In genomic region chr16:19170043-19170655, GRCh38 we compare ENCODE assay signal across 17 cellular contexts. TPM values are rescaled to one million over a fixed set of nuclear protein-coding genes. Genes with fewer than 3 reads are reported as not detected.
"Had no signal": no experiment of that assay in that cellular context is flagged by ENCODE, and none has a peak within 500 bp of the region (broad histone marks: within the 10 kb centered on the region; RNA-seq: fewer than 3 reads in every experiment).

No MANE protein-coding gene starts in this region.

- H3K9me3 ChIP-seq: ascending aorta, esophagus muscularis mucosa, left lung, ovary, thyroid gland, uterus had no signal

- ATAC-seq: activated naive CD8-positive, alpha-beta T cell treated with anti-CD3 and anti-CD28 coated beads, Interleukin-2, amount 50 U/mL, for 24 hours; left lung had no signal

- H3K27ac ChIP-seq: ascending aorta, cardiac muscle cell, hepatocyte, ovary, thyroid gland, uterus had no signal

- DNase-seq: activated CD4-positive, alpha-beta T cell treated with anti-CD3 and anti-CD28 coated beads, Interleukin-2, amount 50 U/mL, for 1 hour; activated CD8-positive, alpha-beta memory T cell treated with anti-CD3 and anti-CD28 coated beads for 24 hours; activated naive CD8-positive, alpha-beta T cell treated with anti-CD3 and anti-CD28 coated beads, Interleukin-2, amount 50 U/mL, for 24 hours; dorsolateral prefrontal cortex; left lung; mammary epithelial cell; ovary; stimulated activated CD4-positive, alpha-beta T cell treated with anti-CD3 and anti-CD28 coated beads, Interleukin-1b, Interleukin-23, amount 100 ng/mL, for 48 hours; T-helper 2 cell; uterus had no signal

- H3K9me3 Mint-ChIP-seq: activated naive CD8-positive, alpha-beta T cell treated with anti-CD3 and anti-CD28 coated beads, Interleukin-2, amount 50 U/mL, for 24 hours had no signal

- H3K4me3 Mint-ChIP-seq: activated naive CD8-positive, alpha-beta T cell treated with anti-CD3 and anti-CD28 coated beads, Interleukin-2, amount 50 U/mL, for 24 hours had no signal

- H3K4me1 Mint-ChIP-seq: activated naive CD8-positive, alpha-beta T cell treated with anti-CD3 and anti-CD28 coated beads, Interleukin-2, amount 50 U/mL, for 24 hours had no signal

- H3K36me3 ChIP-seq: ascending aorta, cardiac muscle cell, esophagus muscularis mucosa, left lung, ovary, uterus had no signal

- H3K27ac Mint-ChIP-seq: activated naive CD8-positive, alpha-beta T cell treated with anti-CD3 and anti-CD28 coated beads, Interleukin-2, amount 50 U/mL, for 24 hours had no signal

- H3K4me3 ChIP-seq: cardiac muscle cell, hepatocyte, ovary, uterus had no signal

RNA-seq across cellular contexts. Expression of gene SYT17, which starts 2.1 kb away (rescaled TPM):
- polyA plus RNA-seq: keratinocyte had no signal

RNA-seq across cellular contexts. Expression of gene ITPRIPL2, which starts 56.4 kb away (rescaled TPM):
- polyA plus RNA-seq: neural cell had no signal
